Comparison of ENCODE assay signal across 26 cellular contexts in genomic region chr19:54108496-54108895, GRCh38. TPM values are rescaled to one million over a fixed set of nuclear protein-coding genes. Genes with fewer than 3 reads are reported as not detected.
"Had no signal": no experiment of that assay in that cellular context is flagged by ENCODE, and none has a peak within 500 bp of the region (broad histone marks: within the 10 kb centered on the region; RNA-seq: fewer than 3 reads in every experiment).

No MANE protein-coding gene starts in this region.

- H3K4me2 ChIP-seq: hepatocyte had no signal

- H3K9me3 ChIP-seq: colonic mucosa, left ventricle myocardium inferior, neutrophil, right atrium auricular region, sigmoid colon, suprapubic skin, thyroid gland, upper lobe of left lung, uterus had no signal

- H3K4me1 ChIP-seq: colonic mucosa had no signal

- H3K4me3 ChIP-seq: colonic mucosa, hepatocyte, left ventricle myocardium inferior, lung, right atrium auricular region, sigmoid colon, skin epidermis, suprapubic skin, thyroid gland, upper lobe of left lung, uterus had no signal

- ATAC-seq: left cardiac atrium; natural killer cell treated with Interleukin-12 subunit alpha and Interleukin-12 subunit beta and Interleukin-15 and Interleukin-18, amount 100 ng/mL, for 72 hours; stimulated activated naive CD8-positive, alpha-beta T cell treated with anti-CD3 and anti-CD28 coated beads, Interleukin-15, Interleukin-2, amounts not matched to agents 100 U/mL and 50 U/mL, for 24 hours had no signal

- H3K27me3 Mint-ChIP-seq: natural killer cell treated with Interleukin-12 subunit alpha and Interleukin-12 subunit beta and Interleukin-15 and Interleukin-18, amount 100 ng/mL, for 72 hours had no signal

- FAIRE-seq: kidney had no signal

- H3K27ac Mint-ChIP-seq: endodermal cell; natural killer cell treated with Interleukin-12 subunit alpha and Interleukin-12 subunit beta and Interleukin-15 and Interleukin-18, amount 100 ng/mL, for 72 hours had no signal

- H3K4me3 Mint-ChIP-seq: endodermal cell; natural killer cell treated with Interleukin-12 subunit alpha and Interleukin-12 subunit beta and Interleukin-15 and Interleukin-18, amount 100 ng/mL, for 72 hours had no signal

- H3K27ac ChIP-seq: colonic mucosa, hepatocyte, left ventricle myocardium inferior, neutrophil, right atrium auricular region, sigmoid colon, skin epidermis, suprapubic skin, thyroid gland, upper lobe of left lung, uterus had no signal

- DNase-seq: colonic mucosa; dermis blood vessel endothelial cell; effector CD4-positive, alpha-beta T cell; endodermal cell; foreskin melanocyte; head of caudate nucleus; left cardiac atrium; left ventricle myocardium inferior; mesenchymal stem cell; midbrain; stimulated activated CD4-positive, alpha-beta T cell treated with anti-CD3 and anti-CD28 coated beads, Interleukin-12 subunit alpha, Interleukin-12 subunit beta, amount 100 ng/mL, for 4 hours; stimulated activated CD4-positive, alpha-beta T cell treated with anti-CD3 and anti-CD28 coated beads, Interleukin-2, amount 100 ng/mL, for 48 hours; stimulated activated naive CD8-positive, alpha-beta T cell treated with anti-CD3 and anti-CD28 coated beads, Interleukin-15, Interleukin-2, amounts not matched to agents 100 U/mL and 50 U/mL, for 24 hours; thyroid gland; upper lobe of left lung; uterus had no signal

- H3K9me3 Mint-ChIP-seq: endodermal cell; natural killer cell treated with Interleukin-12 subunit alpha and Interleukin-12 subunit beta and Interleukin-15 and Interleukin-18, amount 100 ng/mL, for 72 hours had no signal

RNA-seq across cellular contexts. Expression of gene TARM1, which starts 27.3 kb away (rescaled TPM):
- polyA plus RNA-seq: esophagus, hepatocyte, sigmoid colon had no signal
